In genomic region chr10:29131952-29132820, GRCh38 we compare ENCODE assay signal across 13 cellular contexts.
DNase-seq lines count a peak whose midpoint lies in the region; ATAC-seq, FAIRE-seq and TF ChIP-seq lines count a peak whose summit lies in the region.
"Had no signal": no experiment of that assay in that cellular context is flagged by ENCODE, and none has a peak within 500 bp of the region (broad histone marks: within the 10 kb centered on the region; RNA-seq: fewer than 3 reads in every experiment).

No MANE protein-coding gene starts in this region.

- H3K27me3 Mint-ChIP-seq in astrocyte (ENCODE audit: low read depth, unreplicated experiment), result no peaks in the 10 kb centered on the region
- H3K27me3 Mint-ChIP-seq in stimulated activated naive B cell treated with anti-CD40 and anti-IgM and Interleukin-4, amounts not matched to agents 10 μg/mL and 1 μg/mL and 100 μg/mL, for 72 hours, result peaks cover 0 to 6% of the 10 kb centered on the region in 2 donors

- no peaks in the 10 kb centered on the region for H3K4me1 Mint-ChIP-seq in astrocyte (ENCODE audit: low read depth, unreplicated experiment)
- no peaks in the 10 kb centered on the region for H3K4me1 Mint-ChIP-seq in stimulated activated naive B cell treated with anti-CD40 and anti-IgM and Interleukin-4, amounts not matched to agents 10 μg/mL and 1 μg/mL and 100 μg/mL, for 72 hours
- H3K4me1 Mint-ChIP-seq: activated B cell treated with CpG ODN at 0.5 μM for 24 hours had no signal

- H3K36me3 ChIP-seq in HEK293 (ENCODE audit: control insufficient read depth in 2 of 2, insufficient read depth in 1 of 2, low read length in 2 of 2), result no peaks in the 10 kb centered on the region
- H3K36me3 ChIP-seq in astrocyte (ENCODE audit: insufficient read depth, low read length), result no peaks in the 10 kb centered on the region
- H3K36me3 ChIP-seq in heart right ventricle, result no peaks in the 10 kb centered on the region
- no peaks in the 10 kb centered on the region for H3K36me3 ChIP-seq in thyroid gland

- intact Hi-C loops in heart right ventricle (cut with DNase I) (loop anchor here in 7 of 10 donors (2.0 to 10.0 kb wide), 5 partner anchors 170 to 470 kb away; partner anchors contain the start of gene BAMBI (in 1 of the 7)), thyroid gland (cut with DNase I) (no loop called here)

- peak overlapping the region; percentile 35 for H3K27ac Mint-ChIP-seq in astrocyte (ENCODE audit: unreplicated experiment)
- H3K27ac Mint-ChIP-seq in stimulated activated naive B cell treated with anti-CD40 and anti-IgM and Interleukin-4, amounts not matched to agents 10 μg/mL and 1 μg/mL and 100 μg/mL, for 72 hours, result no peak overlapping the region
- H3K27ac Mint-ChIP-seq: activated B cell treated with CpG ODN at 0.5 μM for 24 hours had no signal

- peaks cover 5% of the 10 kb centered on the region for H3K9me3 Mint-ChIP-seq in astrocyte (ENCODE audit: unreplicated experiment)
- H3K9me3 Mint-ChIP-seq in stimulated activated naive B cell treated with anti-CD40 and anti-IgM and Interleukin-4, amounts not matched to agents 10 μg/mL and 1 μg/mL and 100 μg/mL, for 72 hours, result no peaks in the 10 kb centered on the region
- H3K9me3 Mint-ChIP-seq: activated B cell treated with CpG ODN at 0.5 μM for 24 hours had no signal

- H3K9me3 ChIP-seq in HEK293 (ENCODE audit: control insufficient read depth, insufficient read depth, low read depth, low read length) (no peaks in the 10 kb centered on the region), astrocyte (ENCODE audit: insufficient read depth, low read depth, low read length) (no peaks in the 10 kb centered on the region), heart right ventricle (no peaks in the 10 kb centered on the region), thyroid gland (no peaks in the 10 kb centered on the region)
- H3K9me3 ChIP-seq: psoas muscle had no signal

- no peaks in the 10 kb centered on the region for H3K79me2 ChIP-seq in astrocyte (ENCODE audit: insufficient read depth, low read length)

- POLR2A ChIA-PET in HEK293 (lab: Yijun Ruan, JAX), result interaction anchor here (1.8 kb wide), 1 partner anchor 463 kb away, joined by 3 read pairs; no protein-coding TSS in a partner anchor

- H3K4me1 ChIP-seq in HEK293 (ENCODE audit: control insufficient read depth, insufficient read depth, low read length), result peaks cover 7% of the 10 kb centered on the region; the same call in 1 of the 2 replicates
- H3K4me1 ChIP-seq in astrocyte (ENCODE audit: insufficient read depth, low read length), result peaks cover 12% of the 10 kb centered on the region
- H3K4me1 ChIP-seq in heart right ventricle, result peaks cover 0 to 18% (median 14%) of the 10 kb centered on the region in 9 donors
- H3K4me1 ChIP-seq in thyroid gland, result peaks cover 4 to 11% of the 10 kb centered on the region in 2 donors

- H2AFZ ChIP-seq in astrocyte (ENCODE audit: low read depth, low read length), result peak overlapping the region; percentile 60
- H2AFZ ChIP-seq: PC-9 had no signal

- H3K4me2 ChIP-seq in astrocyte (ENCODE audit: low read length), result peak overlapping the region; percentile 45
- H3K4me2 ChIP-seq: PC-9 had no signal

- no peak overlapping the region for H3K4me3 ChIP-seq in HEK293 (ENCODE audit: low read depth, low read length)
- H3K4me3 ChIP-seq in astrocyte (ENCODE audit: insufficient read depth, low read depth, low read length), result no peak overlapping the region
- peak overlapping the region in 1 of 10 donors; percentile 30 for H3K4me3 ChIP-seq in heart right ventricle
- no peak overlapping the region for H3K4me3 ChIP-seq in thyroid gland (replicated peaks in 1 of 3)
- H3K4me3 ChIP-seq: PC-9, psoas muscle had no signal

- no peaks in the 10 kb centered on the region for H3K36me3 Mint-ChIP-seq in astrocyte (ENCODE audit: low read depth, unreplicated experiment)
- H3K36me3 Mint-ChIP-seq in stimulated activated naive B cell treated with anti-CD40 and anti-IgM and Interleukin-4, amounts not matched to agents 10 μg/mL and 1 μg/mL and 100 μg/mL, for 72 hours, result no peaks in the 10 kb centered on the region

- H3K9ac ChIP-seq in astrocyte (ENCODE audit: low read length), result no peak overlapping the region

- peak; percentile 19 for DNase-seq in astrocyte (ENCODE audit: low read depth)
- DNase-seq in heart right ventricle, result peak in 1 of 2 donors; percentile 49
- peak; percentile 32 to 44 for DNase-seq in thyroid gland
- no peak for DNase-seq in activated CD4-positive, alpha-beta T cell treated with anti-CD3 and anti-CD28 coated beads for 48 hours
- no peak for DNase-seq in stimulated activated naive B cell treated with anti-CD40 and anti-IgM and Interleukin-4, amounts not matched to agents 10 μg/mL and 1 μg/mL and 100 μg/mL, for 72 hours
- DNase-seq: activated B cell treated with CpG ODN at 0.5 μM for 24 hours, NCI-H1417 treated with DMSO at 0.1 percent for 48 hours, PC-9, psoas muscle had no signal

- no peak for FAIRE-seq in astrocyte (lab: Jason Lieb, UNC)
- FAIRE-seq: islet of Langerhans had no signal

- H3K27me3 ChIP-seq in astrocyte (ENCODE audit: insufficient read depth, low read length) (no peaks in the 10 kb centered on the region), heart right ventricle (no peaks in the 10 kb centered on the region), thyroid gland (no peaks in the 10 kb centered on the region)

- H3K27ac ChIP-seq in HEK293 (ENCODE audit: extremely low read depth, low read depth, low read length) (peak overlapping the region; percentile 61), astrocyte (ENCODE audit: low read depth, low read length) (no peak overlapping the region), heart right ventricle (peak overlapping the region in 5 of 10 donors; percentile 2 to 39 (median 20)), thyroid gland (peak overlapping the region; percentile 24 to 79 (median 38))
- H3K27ac ChIP-seq: HL-60, PC-9, psoas muscle had no signal

- H4K20me1 ChIP-seq in astrocyte (ENCODE audit: insufficient read depth, low read length), result no peaks in the 10 kb centered on the region

- no peak for TF ChIP-seq CTCF in HEK293 (tag by site-specific recombination; IDR thresholded peaks at IDR 0.05)
- no peak for TF ChIP-seq CTCF in astrocyte (IDR thresholded peaks at IDR 0.05; ENCODE audit: insufficient read depth, low read depth, low read length)
- TF ChIP-seq CTCF in heart right ventricle (IDR thresholded peaks at IDR 0.05), result no peak
- no peak for TF ChIP-seq CTCF in thyroid gland (IDR thresholded peaks at IDR 0.05)

- no peak for TF ChIP-seq POLR2A in thyroid gland (IDR thresholded peaks at IDR 0.05)

- 37 to 39% methylated on average over 17 of the region's 17 CpGs for WGBS in heart right ventricle, 2 donors
- 48 to 59% methylated on average over 17 of the region's 17 CpGs for WGBS in thyroid gland, 2 donors

- peak; percentile 51 to 88 (median 69) for ATAC-seq in heart right ventricle
- ATAC-seq in HG02870 (IDR thresholded peaks at IDR 0.05; ENCODE audit: unreplicated experiment), result no peak
- ATAC-seq in stimulated activated naive B cell treated with anti-CD40 and anti-IgM and Interleukin-4, amounts not matched to agents 10 μg/mL and 1 μg/mL and 100 μg/mL, for 72 hours (replicated peaks), result no peak

- CTCF ChIA-PET in HEK293 (lab: Yijun Ruan, JAX), result interaction anchor here (0.6 to 4.4 kb wide), 9 partner anchors 32 to 504 kb away, joined by 3 to 30 read pairs (median 3); no protein-coding TSS in a partner anchor

- H3K4me3 Mint-ChIP-seq in astrocyte (ENCODE audit: unreplicated experiment), result no peak overlapping the region
- no peak overlapping the region for H3K4me3 Mint-ChIP-seq in stimulated activated naive B cell treated with anti-CD40 and anti-IgM and Interleukin-4, amounts not matched to agents 10 μg/mL and 1 μg/mL and 100 μg/mL, for 72 hours
- H3K4me3 Mint-ChIP-seq: activated B cell treated with CpG ODN at 0.5 μM for 24 hours had no signal

TF ChIP-seq in HEK293, 187 proteins besides CTCF, POLR2A, EP300 and RAD21 (continues in another document):
- TF ChIP-seq TRIM28 (IDR thresholded peaks at IDR 0.05; ENCODE audit: borderline replicate concordance, low read length) (0 out of 2 replicates have a peak, but pooled peaks have one; percentile 11), PRDM10 (tag by site-specific recombination; IDR thresholded peaks at IDR 0.05) (peak; percentile 59), PRDM1 (tag by site-specific recombination; IDR thresholded peaks at IDR 0.05) (no peak), ZFP69B (tag by site-specific recombination; IDR thresholded peaks at IDR 0.05) (peak; percentile 30; the same call in 1 of the 2 replicates), ZNF660 (tag by site-specific recombination; IDR thresholded peaks at IDR 0.05) (0 out of 2 replicates have a peak, but pooled peaks have one; percentile 33), ZEB2 (tag by site-specific recombination; IDR thresholded peaks at IDR 0.05) (peak; percentile 57), ZNF10 (tag by site-specific recombination; IDR thresholded peaks at IDR 0.05) (no peak), ZNF24 (tag by site-specific recombination; IDR thresholded peaks at IDR 0.05) (0 out of 2 replicates have a peak, but pooled peaks have one; percentile 38), ZBTB8A (tag by site-specific recombination; IDR thresholded peaks at IDR 0.05) (peak; percentile 46; the same call in 1 of the 2 replicates), ZNF335 (tag by site-specific recombination; conservative IDR thresholded peaks at IDR 0.05) (peak; percentile 76)

Comparison
In these comparisons a context has a peak if more than half of its experiments do, and no peak if none do; other contexts are left out.
1. DNase-seq: peak in astrocyte (single experiment) and thyroid gland (2 of 2); none in activated CD4-positive, alpha-beta T cell treated with anti-CD3 and anti-CD28 coated beads for 48 hours (single experiment) and stimulated activated naive B cell treated with anti-CD40 and anti-IgM and Interleukin-4, amounts not matched to agents 10 μg/mL and 1 μg/mL and 100 μg/mL, for 72 hours (single experiment).
2. ATAC-seq: peak in heart right ventricle (8 of 8); none in HG02870 (single experiment) and stimulated activated naive B cell treated with anti-CD40 and anti-IgM and Interleukin-4, amounts not matched to agents 10 μg/mL and 1 μg/mL and 100 μg/mL, for 72 hours (0 of 2).